Comparison of ENCODE assay signal across 19 cellular contexts in genomic region chr4:5799406-5799805, GRCh38.
DNase-seq lines count a peak whose midpoint lies in the region; TF ChIP-seq lines count a peak whose summit lies in the region.
"Had no signal": no experiment of that assay in that cellular context is flagged by ENCODE, and none has a peak within 500 bp of the region (broad histone marks: within the 10 kb centered on the region; RNA-seq: fewer than 3 reads in every experiment).

No MANE protein-coding gene starts in this region.

- 90% methylated on average over 10 of the region's 11 CpGs for WGBS in suprapubic skin

- no peak overlapping the region for H3K27ac Mint-ChIP-seq in activated naive CD4-positive, alpha-beta T cell treated with anti-CD3 and anti-CD28 coated beads for 36 hours
- no peak overlapping the region for H3K27ac Mint-ChIP-seq in Calu3 (ENCODE audit: unreplicated experiment)
- H3K27ac Mint-ChIP-seq: CD4-positive, alpha-beta memory T cell; HFFc6 had no signal

- no peaks in the 10 kb centered on the region for H3K27me3 Mint-ChIP-seq in activated naive CD4-positive, alpha-beta T cell treated with anti-CD3 and anti-CD28 coated beads for 36 hours (ENCODE audit: low read depth)
- no peaks in the 10 kb centered on the region for H3K27me3 Mint-ChIP-seq in Calu3 (ENCODE audit: unreplicated experiment)
- H3K27me3 Mint-ChIP-seq: CD4-positive, alpha-beta memory T cell had no signal

- H3K36me3 ChIP-seq in suprapubic skin, result peaks cover 55% of the 10 kb centered on the region
- H3K36me3 ChIP-seq: BE2C had no signal

- CTCF ChIA-PET in activated naive CD4-positive, alpha-beta T cell treated with anti-CD3 and anti-CD28 coated beads for 36 hours (lab: Charles Lee), result no interaction called here
- CTCF ChIA-PET in Calu3 (lab: Charles Lee), result no interaction called here

- H3K4me1 ChIP-seq in suprapubic skin, result no peaks in the 10 kb centered on the region
- H3K4me1 ChIP-seq: BE2C; BLaER1 treated with 17β-estradiol and CSF1 and Interleukin-3, amounts not matched to agents 10 nM and 100 nM; HAP-1 had no signal

- TF ChIP-seq CTCF in suprapubic skin (IDR thresholded peaks at IDR 0.05), result no peak
- TF ChIP-seq CTCF in Calu3 (IDR thresholded peaks at IDR 0.05; ENCODE audit: unreplicated experiment), result no peak

- H3K4me1 Mint-ChIP-seq in activated naive CD4-positive, alpha-beta T cell treated with anti-CD3 and anti-CD28 coated beads for 36 hours (ENCODE audit: low read depth), result no peaks in the 10 kb centered on the region
- H3K4me1 Mint-ChIP-seq in Calu3 (ENCODE audit: low read depth, unreplicated experiment), result no peaks in the 10 kb centered on the region
- H3K4me1 Mint-ChIP-seq: CD4-positive, alpha-beta memory T cell had no signal

- TF ChIP-seq POLR2A in suprapubic skin (IDR thresholded peaks at IDR 0.05), result no peak

- H3K9me3 ChIP-seq in suprapubic skin, result no peaks in the 10 kb centered on the region
- H3K9me3 ChIP-seq: BE2C, HAP-1 had no signal

- H3K27ac ChIP-seq in suprapubic skin, result no peak overlapping the region
- H3K27ac ChIP-seq: 22Rv1; BLaER1 treated with 17β-estradiol and CSF1 and Interleukin-3, amounts not matched to agents 10 nM and 100 nM had no signal

- BruUV-seq in Calu3 (replicated peaks; lab: Mats Ljungman, UMichigan), result no TSS peak

- H3K4me3 ChIP-seq in suprapubic skin, result no peak overlapping the region
- H3K4me3 ChIP-seq: BLaER1 treated with 17β-estradiol and CSF1 and Interleukin-3, amounts not matched to agents 10 nM and 100 nM; HAP-1 had no signal

- no peak overlapping the region for H3K4me3 Mint-ChIP-seq in activated naive CD4-positive, alpha-beta T cell treated with anti-CD3 and anti-CD28 coated beads for 36 hours
- H3K4me3 Mint-ChIP-seq in Calu3 (ENCODE audit: low read depth, unreplicated experiment), result no peak overlapping the region
- H3K4me3 Mint-ChIP-seq: CD4-positive, alpha-beta memory T cell; HFFc6 had no signal

- no peak for TF ChIP-seq EP300 in suprapubic skin (IDR thresholded peaks at IDR 0.05)

- H3K9me3 Mint-ChIP-seq in activated naive CD4-positive, alpha-beta T cell treated with anti-CD3 and anti-CD28 coated beads for 36 hours, result peaks cover 3% of the 10 kb centered on the region
- peaks cover 3% of the 10 kb centered on the region for H3K9me3 Mint-ChIP-seq in Calu3 (ENCODE audit: low read depth, unreplicated experiment)
- H3K9me3 Mint-ChIP-seq: HFFc6 had no signal

- DNase-seq in activated CD8-positive, alpha-beta memory T cell treated with anti-CD3 and anti-CD28 coated beads for 24 hours, result peak; percentile 30
- DNase-seq in activated CD8-positive, alpha-beta memory T cell treated with anti-CD3 and anti-CD28 coated beads, Interleukin-2, amount 50 U/mL, for 4 hours, result no peak
- DNase-seq in mesenteric fat pad (ENCODE audit: low spot score) (peak; percentile 87), posterior vena cava (ENCODE audit: low spot score) (peak; percentile 48), suprapubic skin (ENCODE audit: low spot score in 2 of 2) (peak; percentile 35 to 52), NCI-H2171 treated with DMSO at 0.1 percent for 48 hours (lab: John Stamatoyannopoulos, UW) (no peak), Calu3 (no peak)
- DNase-seq in activated naive CD4-positive, alpha-beta T cell treated with anti-CD3 and anti-CD28 coated beads for 36 hours, result no peak
- DNase-seq: AML-193; BE2C; CD4-positive, alpha-beta memory T cell; COR-L47; DMS153; DND-41; GOT3; HFFc6 had no signal

- no peaks in the 10 kb centered on the region for H3K27me3 ChIP-seq in suprapubic skin
- H3K27me3 ChIP-seq: BE2C; BLaER1 treated with 17β-estradiol and CSF1 and Interleukin-3, amounts not matched to agents 10 nM and 100 nM had no signal

- no peaks in the 10 kb centered on the region for H3K36me3 Mint-ChIP-seq in activated naive CD4-positive, alpha-beta T cell treated with anti-CD3 and anti-CD28 coated beads for 36 hours (ENCODE audit: low read depth)
- no peaks in the 10 kb centered on the region for H3K36me3 Mint-ChIP-seq in Calu3 (ENCODE audit: insufficient read depth, unreplicated experiment)
- H3K36me3 Mint-ChIP-seq: CD4-positive, alpha-beta memory T cell had no signal

- intact Hi-C loops in posterior vena cava (cut with DNase I) (no loop called here), Calu3 (cut with micrococcal nuclease; ENCODE audit: unreplicated experiment) (no loop called here)
- intact Hi-C loops in activated naive CD4-positive, alpha-beta T cell treated with anti-CD3 and anti-CD28 coated beads for 36 hours (cut with micrococcal nuclease), result loop anchor here (10.0 kb wide), 1 partner anchor 1315 kb away; no protein-coding TSS in a partner anchor

Comparison
In these comparisons a context has a peak if more than half of its experiments do, and no peak if none do; other contexts are left out.
1. DNase-seq: peak in activated CD8-positive, alpha-beta memory T cell treated with anti-CD3 and anti-CD28 coated beads for 24 hours (single experiment), mesenteric fat pad (single experiment), posterior vena cava (single experiment) and suprapubic skin (2 of 2); none in activated CD8-positive, alpha-beta memory T cell treated with anti-CD3 and anti-CD28 coated beads, Interleukin-2, amount 50 U/mL, for 4 hours (single experiment), activated naive CD4-positive, alpha-beta T cell treated with anti-CD3 and anti-CD28 coated beads for 36 hours (single experiment), NCI-H2171 treated with DMSO at 0.1 percent for 48 hours (single experiment) and Calu3 (single experiment).